In the genomic region with DNA sequence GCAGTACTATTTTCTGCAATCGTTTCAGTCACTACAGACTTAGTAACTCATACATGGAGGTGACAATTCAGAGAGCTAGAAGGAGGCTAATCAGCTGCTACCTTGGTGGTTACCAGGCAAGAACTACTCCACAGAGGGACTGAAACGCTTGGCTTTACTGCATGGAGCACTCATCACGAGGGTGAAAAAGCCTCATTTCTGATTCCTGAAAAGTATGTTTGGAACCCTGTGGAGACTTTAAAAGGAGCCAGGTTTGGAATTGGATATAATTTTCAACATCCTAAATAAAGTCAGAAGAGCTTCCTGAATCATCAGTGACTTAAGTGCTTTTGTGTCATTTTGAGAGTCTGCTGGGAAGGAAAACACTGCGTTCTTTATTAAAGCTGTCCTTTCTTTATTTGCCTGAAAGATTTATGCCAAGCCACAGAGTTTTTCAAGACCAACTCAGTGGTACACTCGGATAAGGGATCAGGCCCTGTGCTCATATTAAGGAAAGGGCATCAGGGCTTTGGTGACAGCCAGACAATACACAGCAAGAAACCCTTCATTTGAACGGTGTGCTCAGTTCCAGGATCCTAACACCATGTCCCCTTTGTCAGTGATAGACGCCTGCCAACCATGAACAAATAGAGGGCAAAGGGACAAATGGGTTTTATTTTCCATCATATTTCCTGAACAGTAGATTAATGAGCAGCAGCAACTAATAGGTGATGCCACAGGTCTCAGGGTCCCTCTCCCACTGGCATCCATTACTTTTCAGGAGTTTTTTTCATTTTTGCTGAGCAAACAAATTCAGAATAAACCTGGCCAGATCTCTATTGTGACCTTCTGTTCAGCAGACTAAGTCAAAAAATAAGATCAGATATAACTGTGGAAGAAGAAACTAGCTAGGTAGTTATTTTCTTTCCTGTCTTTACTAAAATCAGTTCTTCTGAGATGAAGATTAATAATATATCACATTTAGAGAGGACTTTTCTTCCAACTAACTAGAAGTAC, we compare ENCODE assay signal across 12 cellular contexts.
A peak's percentile ranks its signal among the peaks of the same experiment; 100 is the strongest.
DNase-seq lines count a peak whose midpoint lies in the region; ATAC-seq, FAIRE-seq and TF ChIP-seq lines count a peak whose summit lies in the region.
"Had no signal": no experiment of that assay in that cellular context is flagged by ENCODE, and none has a peak within 500 bp of the region (broad histone marks: within the 10 kb centered on the region; RNA-seq: fewer than 3 reads in every experiment).

No MANE protein-coding gene starts in this region.

- H3K4me3 Mint-ChIP-seq in activated CD8-positive, alpha-beta memory T cell treated with anti-CD3 and anti-CD28 coated beads, Interleukin-2, amount 10 ng/mL, durations not matched to agents 7 days and 5 days = no peak overlapping the region

- no peaks in the 10 kb centered on the region for H4K20me1 ChIP-seq in K562 (replicated peaks; ENCODE audit: control insufficient read depth, insufficient read depth, low read length)
- H4K20me1 ChIP-seq in HepG2 (ENCODE audit: insufficient read depth, low read length) = no peaks in the 10 kb centered on the region

- H3K79me2 ChIP-seq in K562 (ENCODE audit: control insufficient read depth, insufficient read depth, low read length) = no peaks in the 10 kb centered on the region
- no peaks in the 10 kb centered on the region for H3K79me2 ChIP-seq in HepG2 (ENCODE audit: insufficient read depth, low read length)

- H3K27ac Mint-ChIP-seq in activated CD8-positive, alpha-beta memory T cell treated with anti-CD3 and anti-CD28 coated beads, Interleukin-2, amount 10 ng/mL, durations not matched to agents 7 days and 5 days = no peak overlapping the region

- TF ChIP-seq POLR2A in K562 (conservative IDR thresholded peaks at IDR 0.05) (no peak), HepG2 (IDR thresholded peaks at IDR 0.05; ENCODE audit: insufficient read depth in 1 of 2, low read depth in 2 of 2, low read length in 2 of 2) (no peak)

- H3K9me3 ChIP-seq in K562 (replicated peaks; ENCODE audit: control insufficient read depth, insufficient read depth, low read depth, low read length) (no peaks in the 10 kb centered on the region), HepG2 (ENCODE audit: low read length) (no peaks in the 10 kb centered on the region)
- H3K9me3 ChIP-seq: sigmoid colon had no signal

- no peaks in the 10 kb centered on the region; a peak in 1 of 5 replicates for H3K4me1 ChIP-seq in K562 (replicated peaks in 1 of 2; ENCODE audit: control insufficient read depth in 2 of 2, insufficient read depth in 2 of 2, low read length in 2 of 2)
- H3K4me1 ChIP-seq in HepG2 (ENCODE audit: insufficient read depth, low read length) = no peaks in the 10 kb centered on the region
- H3K4me1 ChIP-seq: foreskin keratinocyte, sigmoid colon had no signal

- no peak overlapping the region for H3K27ac ChIP-seq in K562 (ENCODE audit: extremely low read depth, low read depth, low read length)
- H3K27ac ChIP-seq in HepG2 (ENCODE audit: extremely low read length, insufficient read depth, low read length) = no peak overlapping the region
- H3K27ac ChIP-seq: foreskin keratinocyte had no signal

- 69% methylated on average over 6 of the region's 7 CpGs for WGBS in K562 (ENCODE audit: insufficient coverage, low coverage, missing lambda C conversion rate)
- WGBS in HepG2 (ENCODE audit: low lambda C conversion rate) = 81% methylated on average over 7 of the region's 7 CpGs

- no peak overlapping the region for H3K4me3 ChIP-seq in K562
- H3K4me3 ChIP-seq in HepG2 (replicated peaks in 1 of 3; ENCODE audit: insufficient read depth in 1 of 3, low read depth in 2 of 3, low read length in 3 of 3) = no peak overlapping the region
- H3K4me3 ChIP-seq: lung, sigmoid colon had no signal

- H3K9me3 Mint-ChIP-seq in activated CD8-positive, alpha-beta memory T cell treated with anti-CD3 and anti-CD28 coated beads, Interleukin-2, amount 10 ng/mL, durations not matched to agents 7 days and 5 days (ENCODE audit: low read depth) = no peaks in the 10 kb centered on the region

- H3K9ac ChIP-seq in K562 (ENCODE audit: insufficient read depth in 1 of 2, low read depth in 2 of 2, low read length in 2 of 2) = no peak overlapping the region
- no peak overlapping the region for H3K9ac ChIP-seq in HepG2 (ENCODE audit: insufficient read depth, low read depth, low read length)

- H3K4me1 Mint-ChIP-seq in activated CD8-positive, alpha-beta memory T cell treated with anti-CD3 and anti-CD28 coated beads, Interleukin-2, amount 10 ng/mL, durations not matched to agents 7 days and 5 days = peaks cover 2% of the 10 kb centered on the region

- FAIRE-seq in K562 (lab: Jason Lieb, UNC) (no peak), HepG2 (lab: Jason Lieb, UNC) (no peak)

- H3K36me3 ChIP-seq in K562 (ENCODE audit: control insufficient read depth, insufficient read depth, low read length) (peaks cover 26% of the 10 kb centered on the region; the same call in 1 of the 3 replicates), HepG2 (replicated peaks in 1 of 2; ENCODE audit: control insufficient read depth in 1 of 2, insufficient read depth in 2 of 2, low read length in 2 of 2) (peaks cover 19 to 42% of the 10 kb centered on the region in 2 experiments)

- ATAC-seq in Right ventricle myocardium inferior (peak; percentile 91), K562 (no peak), HepG2 (no peak)
- no peak for ATAC-seq in activated CD8-positive, alpha-beta memory T cell treated with anti-CD3 and anti-CD28 coated beads, Interleukin-2, amount 10 ng/mL, durations not matched to agents 7 days and 5 days
- ATAC-seq: foreskin keratinocyte had no signal

- intact Hi-C loops in Right ventricle myocardium inferior (cut with DNase I) (loop anchor here (5.0 kb wide), 1 partner anchor 106 kb away; the partner anchor contains the start of gene GLG1), cardiac septum (cut with DNase I) (loop anchor here (5.0 kb wide), 1 partner anchor 106 kb away; the partner anchor contains the start of gene GLG1), K562 (cut with micrococcal nuclease) (no loop called here), HepG2 (cut with micrococcal nuclease; ENCODE audit: unreplicated experiment) (loop anchor here (10.0 kb wide), 1 partner anchor 103 kb away; the partner anchor contains the start of gene GLG1)

- peaks cover 16% of the 10 kb centered on the region for H3K36me3 Mint-ChIP-seq in activated CD8-positive, alpha-beta memory T cell treated with anti-CD3 and anti-CD28 coated beads, Interleukin-2, amount 10 ng/mL, durations not matched to agents 7 days and 5 days

- in situ Hi-C loops in K562 (cut with MboI) = no loop called here
- in situ Hi-C loops in HepG2 (cut with HindIII; ENCODE audit: extremely low pct_ligation_motif_present, low pct_unique_long_range_greater_than_20kb) = no loop called here

- POLR2A ChIA-PET in K562 (lab: Yijun Ruan, JAX) (interaction anchor here (1.0 kb wide), 1 partner anchor 24 kb away, joined by 5 read pairs; no protein-coding TSS in a partner anchor), HepG2 (lab: Yijun Ruan, JAX) (no interaction called here)

- no peaks in the 10 kb centered on the region for H3K27me3 Mint-ChIP-seq in activated CD8-positive, alpha-beta memory T cell treated with anti-CD3 and anti-CD28 coated beads, Interleukin-2, amount 10 ng/mL, durations not matched to agents 7 days and 5 days

- H3K9me1 ChIP-seq in K562 (ENCODE audit: control insufficient read depth, insufficient read depth, low read length) = no peaks in the 10 kb centered on the region

- H2AFZ ChIP-seq in K562 (ENCODE audit: low read depth, low read length) = no peak overlapping the region
- no peak overlapping the region for H2AFZ ChIP-seq in HepG2 (ENCODE audit: low read length)

- no peak for TF ChIP-seq CTCF in K562 (IDR thresholded peaks at IDR 0.05 in 2 of 3, conservative IDR thresholded peaks at IDR 0.05 in 1 of 3; ENCODE audit: insufficient read depth in 2 of 3, low read depth in 1 of 3, low read length in 3 of 3)
- no peak for TF ChIP-seq CTCF in HepG2 (CRISPR knock-in tag; IDR thresholded peaks at IDR 0.05)

- TF ChIP-seq RAD21 in K562 (CRISPR knock-in tag; conservative IDR thresholded peaks at IDR 0.05 in 1 of 2, IDR thresholded peaks at IDR 0.05 in 1 of 2) (no peak), HepG2 (CRISPR knock-in tag; IDR thresholded peaks at IDR 0.05) (no peak)

- H3K4me2 ChIP-seq in K562 (ENCODE audit: insufficient read depth, low read length) = no peak overlapping the region
- H3K4me2 ChIP-seq in HepG2 (ENCODE audit: low read depth, low read length) = no peak overlapping the region

- no peak for TF ChIP-seq EP300 in K562 (IDR thresholded peaks at IDR 0.05; ENCODE audit: low read length)
- TF ChIP-seq EP300 in HepG2 (IDR thresholded peaks at IDR 0.05; ENCODE audit: low read depth in 2 of 2, low read length in 2 of 2) = no peak
- TF ChIP-seq EP300 in HepG2 (CRISPR knock-in tag; IDR thresholded peaks at IDR 0.05; ENCODE audit: borderline replicate concordance) = no peak

- no peaks in the 10 kb centered on the region for H3K27me3 ChIP-seq in K562 (ENCODE audit: control insufficient read depth in 2 of 2, insufficient read depth in 2 of 2, low read length in 2 of 2)
- H3K27me3 ChIP-seq in HepG2 (ENCODE audit: control insufficient read depth in 1 of 2, insufficient read depth in 2 of 2, low read length in 2 of 2) = no peaks in the 10 kb centered on the region
- H3K27me3 ChIP-seq: foreskin keratinocyte, sigmoid colon had no signal

- DNase-seq in Right ventricle myocardium inferior (ENCODE audit: missing footprints) = no peak
- DNase-seq in cardiac septum (ENCODE audit: low spot score) = no peak
- no peak for DNase-seq in K562 (ENCODE audit: extremely low read depth in 1 of 4, low spot score in 3 of 4)
- DNase-seq in HepG2 (ENCODE audit: low spot score) = no peak
- DNase-seq in GF-D8 (lab: John Stamatoyannopoulos, UW) = no peak
- DNase-seq in COLO668 (lab: John Stamatoyannopoulos, UW; ENCODE audit: unreplicated experiment) = no peak
- no peak for DNase-seq in activated T-cell treated with anti-CD3 and anti-CD28 coated beads, Interleukin-2, amount 50 U/mL, for 48 hours
- DNase-seq in activated CD8-positive, alpha-beta memory T cell treated with anti-CD3 and anti-CD28 coated beads, Interleukin-2, amount 10 ng/mL, durations not matched to agents 7 days and 5 days = no peak
- DNase-seq: foreskin keratinocyte, OCI-M1, sigmoid colon had no signal

- CTCF ChIA-PET in K562 (lab: Yijun Ruan, JAX; ENCODE audit: low intra/inter-chr PET ratio) (no interaction called here), HepG2 (lab: Yijun Ruan, JAX; ENCODE audit: low intra/inter-chr PET ratio, low total read pairs) (no interaction called here)
- CTCF ChIA-PET in activated CD8-positive, alpha-beta memory T cell treated with anti-CD3 and anti-CD28 coated beads, Interleukin-2, amount 10 ng/mL, durations not matched to agents 7 days and 5 days (lab: Charles Lee) = no interaction called here

- TSS peak; percentile 22 for BruUV-seq in K562 (replicated peaks; lab: Mats Ljungman, UMichigan)
- no TSS peak for BruUV-seq in HepG2 (replicated peaks; lab: Mats Ljungman, UMichigan)

TF ChIP-seq in K562, 482 proteins besides CTCF, POLR2A, EP300 and RAD21 (continues in another document):
- peak; percentile 75 for TF ChIP-seq C11orf30 (IDR thresholded peaks at IDR 0.05; ENCODE audit: low read depth)
- TF ChIP-seq MAFK (IDR thresholded peaks at IDR 0.05; ENCODE audit: low read length) = peak; percentile 60; the same call in 1 of the 2 replicates

TF ChIP-seq in HepG2, 621 proteins besides CTCF, POLR2A, EP300 and RAD21 (continues in another document):
- TF ChIP-seq MAFK (conservative IDR thresholded peaks at IDR 0.05 in 1 of 2, IDR thresholded peaks at IDR 0.05 in 1 of 2; ENCODE audit: low read length in 2 of 2) = peak; percentile 95 to 97
